9 cellular contexts compared by ENCODE assay signal in genomic region chr6:26250806-26251075, GRCh38.
DNase-seq lines count a peak whose midpoint lies in the region; ATAC-seq and TF ChIP-seq lines count a peak whose summit lies in the region.
"Had no signal": no experiment of that assay in that cellular context is flagged by ENCODE, and none has a peak within 500 bp of the region (broad histone marks: within the 10 kb centered on the region; RNA-seq: fewer than 3 reads in every experiment).

No MANE protein-coding gene starts in this region.

- peak overlapping the region; percentile 95 for H3K9ac ChIP-seq in mesendoderm (ENCODE audit: low read length)

- peak overlapping the region; percentile 66 for H3K56ac ChIP-seq in mesendoderm (ENCODE audit: low read length)

- H3K27ac ChIP-seq in mesendoderm (ENCODE audit: low read depth, low read length) (no peak overlapping the region), aorta (ENCODE audit: low read depth in 1 of 2, low read length in 2 of 2) (no peak overlapping the region)
- H3K27ac ChIP-seq: C4-2B had no signal

- H4K5ac ChIP-seq in mesendoderm (ENCODE audit: low read length) = no peak overlapping the region

- ATAC-seq in aorta (ENCODE audit: low FRiP score) (peak; percentile 51), GM18909 (IDR thresholded peaks at IDR 0.05; ENCODE audit: poor library complexity, unreplicated experiment) (no peak)

- H3K4me1 ChIP-seq in mesendoderm (ENCODE audit: control insufficient read depth, low read depth, low read length) = no peaks in the 10 kb centered on the region
- no peaks in the 10 kb centered on the region for H3K4me1 ChIP-seq in aorta (ENCODE audit: control insufficient read depth in 1 of 2, insufficient read depth in 2 of 2, low read length in 2 of 2)

- no peak overlapping the region for H3K23ac ChIP-seq in mesendoderm (ENCODE audit: low read length)

- no peak overlapping the region for H3K4me2 ChIP-seq in mesendoderm (ENCODE audit: low read length)

- H2BK120ac ChIP-seq in mesendoderm (ENCODE audit: low read depth, low read length) = no peak overlapping the region

- no peak overlapping the region for H2AK5ac ChIP-seq in mesendoderm (ENCODE audit: low read length)

- H2BK5ac ChIP-seq in mesendoderm (ENCODE audit: low read length) = no peak overlapping the region

- H3K4me3 ChIP-seq in choroid plexus epithelial cell (ENCODE audit: low read depth, low read length) (peak overlapping the region; percentile 72), mesendoderm (ENCODE audit: low read length) (no peak overlapping the region), aorta (ENCODE audit: low read length in 2 of 2) (peak overlapping the region; percentile 24 to 63)

- no CpG with 5 or more reads among the region's 7 CpGs for WGBS in mesendoderm (ENCODE audit: extremely low coverage, insufficient coverage, low lambda C conversion rate)
- WGBS in aorta, 2 donors = 0% methylated on average over 7 of the region's 7 CpGs

- no peak overlapping the region for H3K18ac ChIP-seq in mesendoderm (ENCODE audit: low read length)

- H3K79me1 ChIP-seq in mesendoderm (ENCODE audit: low read length) = no peaks in the 10 kb centered on the region

- no peak overlapping the region for H4K8ac ChIP-seq in mesendoderm (ENCODE audit: low read depth, low read length)

- H3K79me2 ChIP-seq in mesendoderm (ENCODE audit: control insufficient read depth, insufficient read depth, low read length) = peaks cover 11% of the 10 kb centered on the region

- no peak for TF ChIP-seq CTCF in choroid plexus epithelial cell (conservative IDR thresholded peaks at IDR 0.05; ENCODE audit: low read depth, low read length)

- no peak overlapping the region for H3K4ac ChIP-seq in mesendoderm (ENCODE audit: low read depth, low read length)

- no peaks in the 10 kb centered on the region for H3K9me3 ChIP-seq in aorta (ENCODE audit: control insufficient read depth, low read length)

- intact Hi-C loops in aorta (cut with DNase I) = no loop called here

- H2BK15ac ChIP-seq in mesendoderm (replicated peaks; ENCODE audit: low read depth) = no peak overlapping the region

- DNase-seq in NCI-H1105 (lab: John Stamatoyannopoulos, UW) (peak; percentile 82), NCI-H1105 treated with DMSO at 0.1 percent for 48 hours (lab: John Stamatoyannopoulos, UW) (no peak), NCI-H69 (lab: John Stamatoyannopoulos, UW) (peak; percentile 88), choroid plexus epithelial cell (ENCODE audit: low read depth) (peak; percentile 71), mesendoderm (no peak), aorta (no peak), NCI-H1694 treated with DMSO at 0.1 percent for 48 hours (lab: John Stamatoyannopoulos, UW) (no peak)

- no peaks in the 10 kb centered on the region for H3K27me3 ChIP-seq in mesendoderm (ENCODE audit: insufficient read depth, low read length, poor library complexity)
- no peaks in the 10 kb centered on the region for H3K27me3 ChIP-seq in aorta (ENCODE audit: control insufficient read depth in 1 of 2, insufficient read depth in 2 of 2, low read length in 1 of 2)

- H3K36me3 ChIP-seq in mesendoderm (ENCODE audit: control insufficient read depth, insufficient read depth, low read length) = no peaks in the 10 kb centered on the region
- H3K36me3 ChIP-seq in aorta (ENCODE audit: control insufficient read depth in 1 of 2, insufficient read depth in 2 of 2, low read length in 1 of 2) = no peaks in the 10 kb centered on the region

Comparison
In these comparisons a context has a peak if more than half of its experiments do, and no peak if none do; other contexts are left out.
1. DNase-seq: peak in NCI-H1105 (single experiment), NCI-H69 (single experiment) and choroid plexus epithelial cell (single experiment); none in NCI-H1105 treated with DMSO at 0.1 percent for 48 hours (single experiment), mesendoderm (single experiment), aorta (0 of 2) and NCI-H1694 treated with DMSO at 0.1 percent for 48 hours (single experiment).